ENCODE assay signal across 10 cellular contexts in the genomic region with DNA sequence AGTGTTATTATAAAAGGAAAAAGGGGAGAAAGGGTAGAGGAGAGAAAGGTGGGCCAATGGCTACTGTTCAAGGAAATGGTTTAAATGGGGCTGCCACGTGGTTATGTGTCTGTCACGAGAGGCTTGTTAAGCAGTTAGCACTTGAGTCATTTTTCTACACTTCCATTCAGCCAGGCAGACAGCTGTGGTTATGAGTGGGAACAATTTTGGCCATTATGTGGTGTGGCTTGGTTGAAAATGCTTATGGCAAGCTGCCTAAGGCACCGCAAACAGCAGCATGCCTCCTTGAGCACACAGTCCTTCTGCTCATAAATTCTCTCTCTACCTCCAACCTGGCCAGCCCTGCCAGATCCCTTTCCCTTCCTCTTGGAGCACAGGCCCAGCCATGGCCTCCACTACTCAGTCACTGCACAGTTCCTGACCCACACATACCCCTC. TPM values are rescaled to one million over a fixed set of nuclear protein-coding genes. Genes with fewer than 3 reads are reported as not detected.
DNase-seq lines count a peak whose midpoint lies in the region; ATAC-seq and TF ChIP-seq lines count a peak whose summit lies in the region.
"Had no signal": no experiment of that assay in that cellular context is flagged by ENCODE, and none has a peak within 500 bp of the region (broad histone marks: within the 10 kb centered on the region; RNA-seq: fewer than 3 reads in every experiment).

No MANE protein-coding gene starts in this region.

- H3K4me2 ChIP-seq in hepatocyte = no peak overlapping the region

- no peaks in the 10 kb centered on the region for H3K9me3 Mint-ChIP-seq in activated T-cell treated with anti-CD3 and anti-CD28 coated beads, Interleukin-2, amount 50 U/mL, for 24 hours
- no peaks in the 10 kb centered on the region for H3K9me3 Mint-ChIP-seq in activated naive CD4-positive, alpha-beta T cell treated with anti-CD3 and anti-CD28 coated beads, Interleukin-2, amount 50 U/mL, for 72 hours
- no peaks in the 10 kb centered on the region for H3K9me3 Mint-ChIP-seq in stimulated activated naive B cell treated with anti-CD40 and anti-IgM and Interleukin-4, amounts not matched to agents 10 μg/mL and 1 μg/mL and 100 μg/mL, for 72 hours

- TF ChIP-seq CTCF in hepatocyte (IDR thresholded peaks at IDR 0.05; ENCODE audit: poor library complexity) = no peak

- H3K9me3 ChIP-seq in hepatocyte (ENCODE audit: low read depth) = no peaks in the 10 kb centered on the region
- H3K9me3 ChIP-seq: body of pancreas had no signal

- H3K36me3 Mint-ChIP-seq in activated T-cell treated with anti-CD3 and anti-CD28 coated beads, Interleukin-2, amount 50 U/mL, for 24 hours (ENCODE audit: low read depth) = peaks cover 84% of the 10 kb centered on the region
- peaks cover 25 to 48% of the 10 kb centered on the region in 2 donors for H3K36me3 Mint-ChIP-seq in activated naive CD4-positive, alpha-beta T cell treated with anti-CD3 and anti-CD28 coated beads, Interleukin-2, amount 50 U/mL, for 72 hours
- peaks cover 37 to 43% of the 10 kb centered on the region in 2 donors for H3K36me3 Mint-ChIP-seq in stimulated activated naive B cell treated with anti-CD40 and anti-IgM and Interleukin-4, amounts not matched to agents 10 μg/mL and 1 μg/mL and 100 μg/mL, for 72 hours

- peak overlapping the region; percentile 96 for H3K27ac Mint-ChIP-seq in activated T-cell treated with anti-CD3 and anti-CD28 coated beads, Interleukin-2, amount 50 U/mL, for 24 hours
- H3K27ac Mint-ChIP-seq in activated naive CD4-positive, alpha-beta T cell treated with anti-CD3 and anti-CD28 coated beads, Interleukin-2, amount 50 U/mL, for 72 hours = peak overlapping the region; percentile 33 to 37
- H3K27ac Mint-ChIP-seq in stimulated activated naive B cell treated with anti-CD40 and anti-IgM and Interleukin-4, amounts not matched to agents 10 μg/mL and 1 μg/mL and 100 μg/mL, for 72 hours = peak overlapping the region; percentile 39

- no peaks in the 10 kb centered on the region for H4K20me1 ChIP-seq in hepatocyte (ENCODE audit: insufficient read depth, poor library complexity, severe bottlenecking)

- H3K9me2 ChIP-seq in hepatocyte (replicated peaks; ENCODE audit: insufficient read depth) = no peaks in the 10 kb centered on the region

- ATAC-seq in activated naive CD4-positive, alpha-beta T cell treated with anti-CD3 and anti-CD28 coated beads, Interleukin-2, amount 50 U/mL, for 72 hours = peak; percentile 9 to 16
- no peak for ATAC-seq in stimulated activated naive B cell treated with anti-CD40 and anti-IgM and Interleukin-4, amounts not matched to agents 10 μg/mL and 1 μg/mL and 100 μg/mL, for 72 hours (replicated peaks)
- ATAC-seq: body of pancreas had no signal

- no peaks in the 10 kb centered on the region for H3K27me3 Mint-ChIP-seq in activated T-cell treated with anti-CD3 and anti-CD28 coated beads, Interleukin-2, amount 50 U/mL, for 24 hours
- H3K27me3 Mint-ChIP-seq in stimulated activated naive B cell treated with anti-CD40 and anti-IgM and Interleukin-4, amounts not matched to agents 10 μg/mL and 1 μg/mL and 100 μg/mL, for 72 hours = no peaks in the 10 kb centered on the region

- no peak overlapping the region for H3K27ac ChIP-seq in hepatocyte

- H3K79me2 ChIP-seq in hepatocyte = peaks cover 20% of the 10 kb centered on the region

- no peaks in the 10 kb centered on the region for H3K27me3 ChIP-seq in hepatocyte
- H3K27me3 ChIP-seq: body of pancreas had no signal

- H3K4me1 ChIP-seq in hepatocyte (ENCODE audit: insufficient read depth) = peaks cover 8% of the 10 kb centered on the region

- peak overlapping the region; percentile 61 for H3K4me3 Mint-ChIP-seq in activated T-cell treated with anti-CD3 and anti-CD28 coated beads, Interleukin-2, amount 50 U/mL, for 24 hours
- H3K4me3 Mint-ChIP-seq in stimulated activated naive B cell treated with anti-CD40 and anti-IgM and Interleukin-4, amounts not matched to agents 10 μg/mL and 1 μg/mL and 100 μg/mL, for 72 hours = no peak overlapping the region

- H3K4me1 Mint-ChIP-seq in activated T-cell treated with anti-CD3 and anti-CD28 coated beads, Interleukin-2, amount 50 U/mL, for 24 hours (ENCODE audit: low read depth) = peaks cover 41% of the 10 kb centered on the region
- peaks cover 21 to 35% of the 10 kb centered on the region in 2 donors for H3K4me1 Mint-ChIP-seq in stimulated activated naive B cell treated with anti-CD40 and anti-IgM and Interleukin-4, amounts not matched to agents 10 μg/mL and 1 μg/mL and 100 μg/mL, for 72 hours

- WGBS in hepatocyte (ENCODE audit: low lambda C conversion rate, missing lambda C conversion rate) = 84% methylated on average over 3 of the region's 3 CpGs

- H3K36me3 ChIP-seq in hepatocyte (replicated peaks; ENCODE audit: insufficient read depth, low read depth) = peaks cover 6% of the 10 kb centered on the region

- DNase-seq in activated T-cell treated with anti-CD3 and anti-CD28 coated beads, Interleukin-2, amount 50 U/mL, for 24 hours = peak; percentile 49
- no peak for DNase-seq in activated T-cell treated with anti-CD3 and anti-CD28 coated beads for 4 hours
- peak; percentile 65 for DNase-seq in NCI-H1092 (lab: John Stamatoyannopoulos, UW)
- peak in 1 of 2 donors; percentile 53 for DNase-seq in activated naive CD4-positive, alpha-beta T cell treated with anti-CD3 and anti-CD28 coated beads, Interleukin-2, amount 50 U/mL, for 72 hours (ENCODE audit: low spot score in 2 of 2)
- peak; percentile 22 for DNase-seq in stimulated activated naive B cell treated with anti-CD40 and anti-IgM and Interleukin-4, amounts not matched to agents 10 μg/mL and 1 μg/mL and 100 μg/mL, for 72 hours
- DNase-seq in hepatocyte (ENCODE audit: low spot score) = no peak
- DNase-seq in pons (ENCODE audit: low spot score) = no peak
- no peak for DNase-seq in GOT3 (lab: John Stamatoyannopoulos, UW)
- DNase-seq: trophoblast cell had no signal

- no peak overlapping the region for H2AFZ ChIP-seq in hepatocyte

- H3K4me3 ChIP-seq in hepatocyte = no peak overlapping the region
- H3K4me3 ChIP-seq: body of pancreas had no signal

RNA-seq across cellular contexts. Expression of a gene that starts 3.2 kb away (rescaled TPM):
- total RNA-seq in activated naive CD4-positive, alpha-beta T cell treated with anti-CD3 and anti-CD28 coated beads, Interleukin-2, amount 50 U/mL, for 72 hours = 100 to 1,000 TPM; 107 to 148 TPM
- total RNA-seq in hepatocyte = 22.7 and 28.6 TPM in 2 replicates
- 186 and 207 TPM in 2 replicates for polyA plus RNA-seq in hepatocyte

RNA-seq across cellular contexts. Expression of a gene that starts 15.9 kb away (rescaled TPM):
- total RNA-seq in activated naive CD4-positive, alpha-beta T cell treated with anti-CD3 and anti-CD28 coated beads, Interleukin-2, amount 50 U/mL, for 72 hours = under 1 TPM in 1 of 2 donors, not detected in 1; 0.21 TPM
- total RNA-seq in hepatocyte = 1.0 and 3.3 TPM in 2 replicates
- polyA plus RNA-seq in hepatocyte = 9.5 and 16.6 TPM in 2 replicates
- total RNA-seq: body of pancreas had no signal

RNA-seq across cellular contexts. Expression of a gene that starts 36.7 kb away (rescaled TPM):
- total RNA-seq in activated naive CD4-positive, alpha-beta T cell treated with anti-CD3 and anti-CD28 coated beads, Interleukin-2, amount 50 U/mL, for 72 hours = 10 to 100 TPM; 81.1 to 83.3 TPM
- total RNA-seq in hepatocyte = 42.0 and 47.0 TPM in 2 replicates
- polyA plus RNA-seq in hepatocyte = 44.2 and 47.2 TPM in 2 replicates

RNA-seq across cellular contexts. Expression of a gene that starts 50.5 kb away (rescaled TPM):
- total RNA-seq in activated naive CD4-positive, alpha-beta T cell treated with anti-CD3 and anti-CD28 coated beads, Interleukin-2, amount 50 U/mL, for 72 hours = 100 to 1,000 TPM; 132 to 168 TPM
- 78.0 and 80.0 TPM in 2 replicates for total RNA-seq in hepatocyte
- polyA plus RNA-seq in hepatocyte = 129 and 130 TPM in 2 replicates

Comparison
In these comparisons a context has a peak if more than half of its experiments do, and no peak if none do; other contexts are left out.
1. DNase-seq: peak in activated T-cell treated with anti-CD3 and anti-CD28 coated beads, Interleukin-2, amount 50 U/mL, for 24 hours (single experiment), NCI-H1092 (single experiment) and stimulated activated naive B cell treated with anti-CD40 and anti-IgM and Interleukin-4, amounts not matched to agents 10 μg/mL and 1 μg/mL and 100 μg/mL, for 72 hours (single experiment); none in activated T-cell treated with anti-CD3 and anti-CD28 coated beads for 4 hours (single experiment), hepatocyte (single experiment), pons (single experiment) and GOT3 (single experiment).
2. H3K27ac Mint-ChIP-seq: peak in every context shown above with its lines; median percentile 96 in activated T-cell treated with anti-CD3 and anti-CD28 coated beads, Interleukin-2, amount 50 U/mL, for 24 hours; 39 in stimulated activated naive B cell treated with anti-CD40 and anti-IgM and Interleukin-4, amounts not matched to agents 10 μg/mL and 1 μg/mL and 100 μg/mL, for 72 hours; 35 in activated naive CD4-positive, alpha-beta T cell treated with anti-CD3 and anti-CD28 coated beads, Interleukin-2, amount 50 U/mL, for 72 hours.
3. ATAC-seq: peak in activated naive CD4-positive, alpha-beta T cell treated with anti-CD3 and anti-CD28 coated beads, Interleukin-2, amount 50 U/mL, for 72 hours (2 of 2); none in stimulated activated naive B cell treated with anti-CD40 and anti-IgM and Interleukin-4, amounts not matched to agents 10 μg/mL and 1 μg/mL and 100 μg/mL, for 72 hours (0 of 2).